Comparison of ENCODE assay signal across 26 cellular contexts in the genomic region with DNA sequence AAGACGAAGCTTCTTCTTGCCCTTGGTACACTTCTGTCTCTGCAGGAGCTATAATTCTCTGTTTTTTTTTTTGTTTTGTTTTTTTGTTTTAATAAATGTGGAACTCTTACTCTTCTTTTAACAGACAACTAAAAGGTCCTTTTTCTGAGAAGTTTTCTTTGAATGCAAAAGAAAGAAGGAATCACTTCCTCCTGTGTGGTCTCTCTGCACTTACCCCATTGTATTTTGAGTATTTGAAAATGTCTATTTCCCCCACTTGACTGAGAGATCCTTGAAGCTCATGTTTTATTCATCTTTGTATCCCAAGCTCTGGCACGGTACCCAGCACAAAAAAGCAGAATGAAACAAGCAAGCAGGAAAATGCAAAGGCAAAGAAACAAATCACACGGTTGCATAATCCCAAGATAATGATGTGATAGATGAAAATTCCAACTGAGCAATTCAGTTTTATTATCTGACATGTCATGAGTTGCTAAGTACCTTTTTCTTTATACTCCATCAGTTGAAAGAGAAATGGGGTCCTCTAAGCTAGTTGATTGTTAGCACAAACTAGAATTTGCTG.
DNase-seq lines count a peak whose midpoint lies in the region; ATAC-seq and TF ChIP-seq lines count a peak whose summit lies in the region.
"Had no signal": no experiment of that assay in that cellular context is flagged by ENCODE, and none has a peak within 500 bp of the region (broad histone marks: within the 10 kb centered on the region; RNA-seq: fewer than 3 reads in every experiment).

No MANE protein-coding gene starts in this region.

- H3K14ac ChIP-seq in neuronal stem cell (ENCODE audit: low read length) = no peak overlapping the region

- no peaks in the 10 kb centered on the region for H3K36me3 ChIP-seq in neuronal stem cell (replicated peaks in 1 of 2; ENCODE audit: control insufficient read depth in 2 of 2, insufficient read depth in 2 of 2, low read length in 2 of 2)
- H3K36me3 ChIP-seq: BLaER1, heart right ventricle, suprapubic skin had no signal

- H2BK12ac ChIP-seq in neuronal stem cell (ENCODE audit: low read length) = no peak overlapping the region

- no peak overlapping the region for H2BK5ac ChIP-seq in neuronal stem cell (ENCODE audit: low read length)

- no peak for TF ChIP-seq CTCF in fibroblast of mammary gland (conservative IDR thresholded peaks at IDR 0.05; ENCODE audit: control insufficient read depth, insufficient read depth, low read depth, low read length)
- no peak for TF ChIP-seq CTCF in GM13976 (IDR thresholded peaks at IDR 0.05; ENCODE audit: borderline replicate concordance, control extremely low read depth, extremely low read depth, insufficient read depth, missing control alignments)

- in situ Hi-C loops in G401 (cut with HindIII; ENCODE audit: low sequenced_read_pairs) (no loop called here), GM13976 (cut with MboI; ENCODE audit: low sequenced_read_pairs, unreplicated experiment) (no loop called here)

- DNase-seq in G401 (ENCODE audit: low spot score) = peak; percentile 10
- peak; percentile 21 for DNase-seq in NCI-H345 treated with DMSO at 0.1 percent for 48 hours (lab: John Stamatoyannopoulos, UW; ENCODE audit: unreplicated experiment)
- DNase-seq in fibroblast of mammary gland (ENCODE audit: low read depth) = peak; percentile 4
- no peak for DNase-seq in neuronal stem cell (ENCODE audit: low spot score)
- no peak for DNase-seq in NCI-H69 (lab: John Stamatoyannopoulos, UW)
- no peak for DNase-seq in activated CD8-positive, alpha-beta memory T cell treated with anti-CD3 and anti-CD28 coated beads, Interleukin-2, amount 50 U/mL, for 48 hours
- DNase-seq in GM13976 (ENCODE audit: low spot score) = no peak
- DNase-seq: ACHN; activated CD4-positive, alpha-beta T cell treated with anti-CD3 and anti-CD28 coated beads for 4 hours; activated naive CD4-positive, alpha-beta T cell treated with Interleukin-2 at 50 U/mL for 16 hours; activated T-cell treated with anti-CD3 and anti-CD28 coated beads, Interleukin-2, amount 50 U/mL, for 4 hours; DND-41; heart right ventricle; mesenchymal stem cell; NCI-H1048; NCI-H187 treated with DMSO at 0.1 percent for 48 hours; NCI-H446 treated with DMSO at 0.1 percent for 48 hours; retina; RPMI8226; T-helper 2 cell had no signal

- H3K27me3 ChIP-seq in neuronal stem cell (ENCODE audit: control insufficient read depth in 3 of 3, insufficient read depth in 3 of 3, low read depth in 1 of 3, low read length in 3 of 3) = no peaks in the 10 kb centered on the region
- H3K27me3 ChIP-seq: BLaER1, heart right ventricle, suprapubic skin had no signal

- H3K9ac ChIP-seq in neuronal stem cell (ENCODE audit: low read depth, low read length, poor library complexity) = no peak overlapping the region
- H3K9ac ChIP-seq: BLaER1 had no signal

- no peak overlapping the region for H3K4me3 ChIP-seq in fibroblast of mammary gland (ENCODE audit: control insufficient read depth, low read depth, low read length)
- H3K4me3 ChIP-seq in neuronal stem cell (ENCODE audit: low read length in 2 of 2) = no peak overlapping the region
- H3K4me3 ChIP-seq: BLaER1, heart right ventricle, SK-N-MC, suprapubic skin had no signal

- H2AK5ac ChIP-seq in neuronal stem cell (ENCODE audit: low read depth, low read length) = no peak overlapping the region

- no peak overlapping the region for H3K4me2 ChIP-seq in neuronal stem cell (ENCODE audit: insufficient read depth, low read length, poor library complexity, severe bottlenecking)
- H3K4me2 ChIP-seq: BLaER1 had no signal

- no peak for ATAC-seq in GM21737 (IDR thresholded peaks at IDR 0.05; ENCODE audit: unreplicated experiment)
- ATAC-seq: activated T-cell treated with anti-CD3 and anti-CD28 coated beads, Interleukin-2, amount 50 U/mL, for 4 hours; HCT116; heart right ventricle; HepG2 had no signal

- H2BK15ac ChIP-seq in neuronal stem cell (ENCODE audit: low read length) = no peak overlapping the region

- H3K23ac ChIP-seq in neuronal stem cell (ENCODE audit: low read depth, low read length, poor library complexity) = no peak overlapping the region

- no CpG with 5 or more reads among the region's 3 CpGs for whole genome bisulfite sequencing in neuronal stem cell (ENCODE audit: extremely low coverage in 2 of 2, insufficient read length in 2 of 2, insufficient replicate concordance in 1 of 2), 2 donors

- peak overlapping the region; percentile 16 for H2AFZ ChIP-seq in neuronal stem cell (ENCODE audit: low read length)

- H4K91ac ChIP-seq in neuronal stem cell (ENCODE audit: low read depth, low read length, poor library complexity) = no peak overlapping the region

- no peak overlapping the region for H3K18ac ChIP-seq in neuronal stem cell (ENCODE audit: low read length)

- H3K27ac ChIP-seq in neuronal stem cell (replicated peaks; ENCODE audit: low read length) = no peak overlapping the region
- H3K27ac ChIP-seq: BLaER1, heart right ventricle, SK-N-MC, suprapubic skin had no signal

- H3K9me3 ChIP-seq in neuronal stem cell (replicated peaks in 1 of 2; ENCODE audit: control insufficient read depth in 2 of 2, insufficient read depth in 1 of 2, low read depth in 1 of 2, low read length in 2 of 2) = peaks cover 0 to 2% of the 10 kb centered on the region in 2 donors
- H3K9me3 ChIP-seq: BLaER1, heart right ventricle, suprapubic skin had no signal

- no peak overlapping the region for H3K4ac ChIP-seq in neuronal stem cell (ENCODE audit: low read length)

- no peak overlapping the region for H2BK120ac ChIP-seq in neuronal stem cell (ENCODE audit: low read depth, low read length)

- peaks cover 0 to 13% of the 10 kb centered on the region in 2 donors for H3K4me1 ChIP-seq in neuronal stem cell (ENCODE audit: control insufficient read depth in 2 of 2, insufficient read depth in 1 of 2, low read depth in 1 of 2, low read length in 2 of 2)
- H3K4me1 ChIP-seq: BLaER1, heart right ventricle, suprapubic skin had no signal

- H4K8ac ChIP-seq in neuronal stem cell (ENCODE audit: low read depth, low read length) = no peak overlapping the region

- H3K79me1 ChIP-seq in neuronal stem cell (ENCODE audit: low read depth, low read length) = no peaks in the 10 kb centered on the region

Comparison
In these comparisons a context has a peak if more than half of its experiments do, and no peak if none do; other contexts are left out.
1. DNase-seq: peak in G401 (single experiment), NCI-H345 treated with DMSO at 0.1 percent for 48 hours (single experiment) and fibroblast of mammary gland (single experiment); none in neuronal stem cell (single experiment), NCI-H69 (single experiment), activated CD8-positive, alpha-beta memory T cell treated with anti-CD3 and anti-CD28 coated beads, Interleukin-2, amount 50 U/mL, for 48 hours (single experiment) and GM13976 (single experiment).